In genomic region chr2:168231609-168232241, GRCh38 we compare ENCODE assay signal across 20 cellular contexts. TPM values are rescaled to one million over a fixed set of nuclear protein-coding genes. Genes with fewer than 3 reads are reported as not detected.
DNase-seq lines count a peak whose midpoint lies in the region; ATAC-seq and TF ChIP-seq lines count a peak whose summit lies in the region.
"Had no signal": no experiment of that assay in that cellular context is flagged by ENCODE, and none has a peak within 500 bp of the region (broad histone marks: within the 10 kb centered on the region; RNA-seq: fewer than 3 reads in every experiment).

No MANE protein-coding gene starts in this region.

- H3K4me1 ChIP-seq in right atrium auricular region (no peaks in the 10 kb centered on the region), gastrocnemius medialis (no peaks in the 10 kb centered on the region)
- H3K4me1 ChIP-seq: right lobe of liver, upper lobe of right lung had no signal

- no peak for TF ChIP-seq POLR2A in gastrocnemius medialis (IDR thresholded peaks at IDR 0.05)

- DNase-seq in Right ventricle myocardium superior (peak; percentile 47), right atrium auricular region (ENCODE audit: low spot score) (no peak), immature natural killer cell (no peak), gastrocnemius medialis (no peak), SK-N-DZ (ENCODE audit: low spot score) (no peak), HCEC 1CT (no peak)
- DNase-seq in activated T-cell treated with anti-CD3 and anti-CD28 coated beads, Interleukin-2, amount 50 U/mL, for 72 hours, result no peak
- DNase-seq: activated naive CD4-positive, alpha-beta T cell treated with anti-CD3 and anti-CD28 coated beads for 36 hours; activated T-cell treated with anti-CD3 and anti-CD28 coated beads for 4 hours; DMS79 treated with DMSO at 0.1 percent for 48 hours; MM.1S; occipital lobe; right lobe of liver; stimulated activated naive CD8-positive, alpha-beta T cell treated with anti-CD3 and anti-CD28 coated beads, Interleukin-15, Interleukin-2, amounts not matched to agents 100 U/mL and 50 U/mL, for 24 hours; T-cell; upper lobe of right lung had no signal

- peak overlapping the region in 1 of 5 experiments; percentile 38 for H3K4me3 Mint-ChIP-seq in brain
- H3K4me3 Mint-ChIP-seq in immature natural killer cell, result peak overlapping the region in 1 of 5 donors; percentile 26
- no peak overlapping the region for H3K4me3 Mint-ChIP-seq in activated T-cell treated with anti-CD3 and anti-CD28 coated beads, Interleukin-2, amount 50 U/mL, for 72 hours
- H3K4me3 Mint-ChIP-seq: activated naive CD4-positive, alpha-beta T cell treated with anti-CD3 and anti-CD28 coated beads for 36 hours; GM23338; T-cell had no signal

- in situ Hi-C loops in gastrocnemius medialis (cut with MboI; ENCODE audit: low sequenced_read_pairs in 4 of 4), result no loop called here

- H3K27me3 Mint-ChIP-seq in brain (no peaks in the 10 kb centered on the region), immature natural killer cell (ENCODE audit: low read depth in 3 of 3) (no peaks in the 10 kb centered on the region)
- no peaks in the 10 kb centered on the region for H3K27me3 Mint-ChIP-seq in activated T-cell treated with anti-CD3 and anti-CD28 coated beads, Interleukin-2, amount 50 U/mL, for 72 hours (ENCODE audit: low read depth)
- H3K27me3 Mint-ChIP-seq: T-cell had no signal

- no peaks in the 10 kb centered on the region for H3K36me3 ChIP-seq in right atrium auricular region
- no peaks in the 10 kb centered on the region for H3K36me3 ChIP-seq in gastrocnemius medialis
- H3K36me3 ChIP-seq: right lobe of liver, upper lobe of right lung had no signal

- TF ChIP-seq CTCF in right atrium auricular region (IDR thresholded peaks at IDR 0.05) (no peak), brain (conservative IDR thresholded peaks at IDR 0.05) (no peak), gastrocnemius medialis (IDR thresholded peaks at IDR 0.05 in 4 of 5, conservative IDR thresholded peaks at IDR 0.05 in 1 of 5) (no peak)

- H3K27ac ChIP-seq in right atrium auricular region (no peak overlapping the region), gastrocnemius medialis (no peak overlapping the region)
- H3K27ac ChIP-seq: coronary artery, right lobe of liver, upper lobe of right lung had no signal

- ATAC-seq in Right ventricle myocardium superior (ENCODE audit: poor library complexity) (peak; percentile 79), gastrocnemius medialis (no peak)
- ATAC-seq in activated T-cell treated with anti-CD3 and anti-CD28 coated beads, Interleukin-2, amount 50 U/mL, for 72 hours (replicated peaks in 1 of 2), result no peak
- ATAC-seq: GM23338; left lobe of liver; right lobe of liver; stimulated activated naive CD8-positive, alpha-beta T cell treated with anti-CD3 and anti-CD28 coated beads, Interleukin-15, Interleukin-2, amounts not matched to agents 100 U/mL and 50 U/mL, for 24 hours; T-cell; upper lobe of right lung had no signal

- H3K9me3 ChIP-seq in right atrium auricular region, result peaks cover 0 to 4% of the 10 kb centered on the region in 2 donors
- no peaks in the 10 kb centered on the region for H3K9me3 ChIP-seq in gastrocnemius medialis
- H3K9me3 ChIP-seq: right lobe of liver, upper lobe of right lung had no signal

- H3K4me3 ChIP-seq in right atrium auricular region, result no peak overlapping the region
- no peak overlapping the region for H3K4me3 ChIP-seq in gastrocnemius medialis
- H3K4me3 ChIP-seq: coronary artery, GM23338, right lobe of liver, upper lobe of right lung had no signal

- H3K27me3 ChIP-seq in right atrium auricular region (no peaks in the 10 kb centered on the region), gastrocnemius medialis (no peaks in the 10 kb centered on the region)
- H3K27me3 ChIP-seq: right lobe of liver, upper lobe of right lung had no signal

- peak overlapping the region in 4 of 5 experiments; percentile 56 to 82 (median 74) for H3K27ac Mint-ChIP-seq in brain
- H3K27ac Mint-ChIP-seq in immature natural killer cell, result peak overlapping the region in 5 of 6 donors; percentile 6 to 81 (median 39)
- no peak overlapping the region for H3K27ac Mint-ChIP-seq in activated T-cell treated with anti-CD3 and anti-CD28 coated beads, Interleukin-2, amount 50 U/mL, for 72 hours
- H3K27ac Mint-ChIP-seq: activated naive CD4-positive, alpha-beta T cell treated with anti-CD3 and anti-CD28 coated beads for 36 hours; T-cell had no signal

- H3K9me3 Mint-ChIP-seq in brain, result peaks cover 2 to 24% (median 7%) of the 10 kb centered on the region in 5 experiments
- no peaks in the 10 kb centered on the region for H3K9me3 Mint-ChIP-seq in immature natural killer cell
- peaks cover 1 to 4% of the 10 kb centered on the region in 2 donors for H3K9me3 Mint-ChIP-seq in activated T-cell treated with anti-CD3 and anti-CD28 coated beads, Interleukin-2, amount 50 U/mL, for 72 hours
- H3K9me3 Mint-ChIP-seq: T-cell had no signal

- H3K4me1 Mint-ChIP-seq in brain (peaks cover 44% of the 10 kb centered on the region), immature natural killer cell (peaks cover 58 to 79% of the 10 kb centered on the region in 2 donors)
- H3K4me1 Mint-ChIP-seq in activated T-cell treated with anti-CD3 and anti-CD28 coated beads, Interleukin-2, amount 50 U/mL, for 72 hours (ENCODE audit: low read depth), result peaks cover 46% of the 10 kb centered on the region
- H3K4me1 Mint-ChIP-seq: GM23338 had no signal

- H3K36me3 Mint-ChIP-seq in brain, result peaks cover 91% of the 10 kb centered on the region
- H3K36me3 Mint-ChIP-seq in immature natural killer cell, result peaks cover 0 to 13% (median 3%) of the 10 kb centered on the region in 3 donors
- H3K36me3 Mint-ChIP-seq in activated T-cell treated with anti-CD3 and anti-CD28 coated beads, Interleukin-2, amount 50 U/mL, for 72 hours (ENCODE audit: insufficient read depth in 2 of 2), result peaks cover 7 to 11% of the 10 kb centered on the region in 2 donors

- intact Hi-C loops in Right ventricle myocardium superior (cut with DNase I), result no loop called here
- intact Hi-C loops in gastrocnemius medialis (cut with DNase I; ENCODE audit: low total_unique reads), result no loop called here

RNA-seq across cellular contexts. Expression of gene STK39, which starts 15.7 kb away (rescaled TPM):
- total RNA-seq in Right ventricle myocardium superior (16.9 TPM), right atrium auricular region (10 to 100 TPM in 1 of 2 donors, 1 to 10 TPM in 1; 6.0 to 13.6 TPM), gastrocnemius medialis (1 to 10 TPM in 3 of 4 donors, under 1 TPM in 1; 0.66 to 2.9 (median 1.9) TPM)
- polyA plus RNA-seq in brain (ENCODE audit: insufficient read depth, low read depth, low replicate concordance) (36.1 TPM), immature natural killer cell (10 to 100 TPM in 1 of 3 donors, 1 to 10 TPM in 2; 5.8 to 11.5 (median 9.3) TPM)
- polyA plus RNA-seq in SK-N-DZ (2014; cell fraction: cytosol; rRNA removed), result 29.2 and 29.5 TPM in 2 replicates
- 13.6 and 14.8 TPM in 2 replicates for polyA plus RNA-seq in SK-N-DZ (2014; cell fraction: nucleus; rRNA removed)
- total RNA-seq in activated T-cell treated with anti-CD3 and anti-CD28 coated beads, Interleukin-2, amount 50 U/mL, for 72 hours, result 10 to 100 TPM; 37.1 to 41.0 TPM
